7 cellular contexts compared by ENCODE assay signal in genomic region chr7:41881313-41882130, GRCh38.
DNase-seq lines count a peak whose midpoint lies in the region; ATAC-seq lines count a peak whose summit lies in the region.

No MANE protein-coding gene starts in this region.

- peak; percentile 56 to 63 for DNase-seq in activated CD4-positive, alpha-beta T cell treated with anti-CD3 and anti-CD28 coated beads for 24 hours (ENCODE audit: low read depth in 2 of 2)
- DNase-seq in effector memory CD8-positive, alpha-beta T cell = peak; percentile 56 to 65 (median 59)
- peak; percentile 58 to 75 for DNase-seq in stimulated activated CD4-positive, alpha-beta T cell treated with anti-CD3 and anti-CD28 coated beads, Interleukin-4, amount 100 ng/mL, for 4 hours
- DNase-seq in NCI-H2107 (lab: John Stamatoyannopoulos, UW) = no peak
- DNase-seq in dermis blood vessel endothelial cell = no peak

- peak overlapping the region; percentile 79 to 80 for H3K4me3 Mint-ChIP-seq in effector memory CD8-positive, alpha-beta T cell

- no peaks in the 10 kb centered on the region for H3K36me3 Mint-ChIP-seq in effector memory CD8-positive, alpha-beta T cell (ENCODE audit: insufficient read depth)

- H3K27ac Mint-ChIP-seq in effector memory CD8-positive, alpha-beta T cell = peak overlapping the region; percentile 96 to 98

- ATAC-seq in GM19438 (IDR thresholded peaks at IDR 0.05; ENCODE audit: low read depth, unreplicated experiment) (peak; percentile 96), HG03439 (IDR thresholded peaks at IDR 0.05; ENCODE audit: unreplicated experiment) (peak; percentile 97)
- ATAC-seq in effector memory CD8-positive, alpha-beta T cell (replicated peaks) = peak; percentile 93

- H3K9me3 Mint-ChIP-seq in effector memory CD8-positive, alpha-beta T cell = peaks cover 0 to 2% of the 10 kb centered on the region in 2 donors

- H3K4me1 Mint-ChIP-seq in effector memory CD8-positive, alpha-beta T cell (ENCODE audit: low read depth in 2 of 2) = peaks cover 8 to 16% of the 10 kb centered on the region in 2 donors

- no peaks in the 10 kb centered on the region for H3K27me3 Mint-ChIP-seq in effector memory CD8-positive, alpha-beta T cell

Comparison
In these comparisons a context has a peak if more than half of its experiments do, and no peak if none do; other contexts are left out.
1. DNase-seq: peak in activated CD4-positive, alpha-beta T cell treated with anti-CD3 and anti-CD28 coated beads for 24 hours (2 of 2), effector memory CD8-positive, alpha-beta T cell (3 of 3) and stimulated activated CD4-positive, alpha-beta T cell treated with anti-CD3 and anti-CD28 coated beads, Interleukin-4, amount 100 ng/mL, for 4 hours (2 of 2); none in NCI-H2107 (single experiment) and dermis blood vessel endothelial cell (single experiment).
2. Peak in every context shown above with its lines, with median percentiles within 50 percentile points of each other: ATAC-seq.